ENCODE assay signal across 15 cellular contexts in genomic region chr16:13811834-13812233, GRCh38.
A peak's percentile ranks its signal among the peaks of the same experiment; 100 is the strongest.
DNase-seq lines count a peak whose midpoint lies in the region; ATAC-seq and FAIRE-seq lines count a peak whose summit lies in the region.
"Had no signal": no experiment of that assay in that cellular context is flagged by ENCODE, and none has a peak within 500 bp of the region (broad histone marks: within the 10 kb centered on the region; RNA-seq: fewer than 3 reads in every experiment).

No MANE protein-coding gene starts in this region.

- no peak for ATAC-seq in GM21825 (IDR thresholded peaks at IDR 0.05; ENCODE audit: unreplicated experiment)
- ATAC-seq in GM18907 (IDR thresholded peaks at IDR 0.05; ENCODE audit: unreplicated experiment): no peak
- ATAC-seq: GM12878, GM23338 had no signal

- DNase-seq in Ammon's horn (ENCODE audit: low spot score) (peak; percentile 45), NCI-H1105 (lab: John Stamatoyannopoulos, UW) (peak; percentile 23), OCI-M1 (lab: John Stamatoyannopoulos, UW) (peak; percentile 26), myocyte (ENCODE audit: low read depth) (peak; percentile 13), urothelium cell line (ENCODE audit: low spot score) (no peak)
- DNase-seq: BE2C; CD4-positive, alpha-beta memory T cell; DMS79; H7 had no signal

- FAIRE-seq in urothelium cell line (lab: Jason Lieb, UNC): no peak
- FAIRE-seq: A204.1, GM12878, GM18507 had no signal
